ENCODE assay signal across 8 cellular contexts in genomic region chr2:675982-676646, GRCh38. TPM values are rescaled to one million over a fixed set of nuclear protein-coding genes. Genes with fewer than 3 reads are reported as not detected.
A peak's percentile ranks its signal among the peaks of the same experiment; 100 is the strongest.
DNase-seq lines count a peak whose midpoint lies in the region; ATAC-seq and TF ChIP-seq lines count a peak whose summit lies in the region.

No MANE protein-coding gene starts in this region.

- TF ChIP-seq POLR2A in adrenal gland (IDR thresholded peaks at IDR 0.05), result peak; percentile 6 to 33

- H3K4me3 ChIP-seq in adrenal gland (peak overlapping the region in 2 of 4 donors; percentile 20 to 67), right cardiac atrium (ENCODE audit: low read length) (peak overlapping the region; percentile 21), retinal pigment epithelial cell (ENCODE audit: low read length) (peak overlapping the region; percentile 75)

- H3K4me1 ChIP-seq in adrenal gland (replicated peaks in 1 of 2) (peaks cover 4 to 31% of the 10 kb centered on the region in 2 donors), right cardiac atrium (ENCODE audit: control insufficient read depth, insufficient read depth, low read length) (no peaks in the 10 kb centered on the region)

- no peaks in the 10 kb centered on the region for H3K27me3 ChIP-seq in adrenal gland
- H3K27me3 ChIP-seq in right cardiac atrium (ENCODE audit: control insufficient read depth, insufficient read depth), result no peaks in the 10 kb centered on the region

- no peaks in the 10 kb centered on the region for H3K9me3 ChIP-seq in adrenal gland (replicated peaks in 1 of 3)
- no peaks in the 10 kb centered on the region for H3K9me3 ChIP-seq in right cardiac atrium (ENCODE audit: control insufficient read depth, low read length)

- H3K36me3 ChIP-seq in adrenal gland (replicated peaks in 1 of 2), result peaks cover 0 to 9% of the 10 kb centered on the region in 2 donors

- peak overlapping the region; percentile 42 to 92 (median 87) for H3K27ac Mint-ChIP-seq in CD14-positive monocyte

- H3K4me1 Mint-ChIP-seq in CD14-positive monocyte, result peaks cover 20% of the 10 kb centered on the region

- H3K9me3 Mint-ChIP-seq in CD14-positive monocyte, result no peaks in the 10 kb centered on the region

- intact Hi-C loops in CD14-positive monocyte (cut with micrococcal nuclease), result loop anchor here in 1 of 2 donors (2.0 to 10.0 kb wide), 2 partner anchors 65 to 411 kb away; partner anchors contain the start of genes ACP1 and SH3YL1
- intact Hi-C loops in adrenal gland (cut with DNase I), result no loop called here
- intact Hi-C loops in right cardiac atrium (cut with DNase I), result no loop called here

- peaks cover 19 to 36% of the 10 kb centered on the region in 2 donors for H3K36me3 Mint-ChIP-seq in CD14-positive monocyte

- peak overlapping the region; percentile 82 to 92 for H3K4me3 Mint-ChIP-seq in CD14-positive monocyte

- H3K27ac ChIP-seq in adrenal gland, result peak overlapping the region in 4 of 5 donors; percentile 42 to 100 (median 99)
- H3K27ac ChIP-seq in right cardiac atrium (ENCODE audit: low read length), result no peak overlapping the region

- H3K27me3 Mint-ChIP-seq in CD14-positive monocyte (ENCODE audit: low read depth in 3 of 3), result peaks cover 0 to 2% (median 0%) of the 10 kb centered on the region in 3 donors

- TF ChIP-seq CTCF in CD14-positive monocyte (IDR thresholded peaks at IDR 0.05) (no peak), adrenal gland (IDR thresholded peaks at IDR 0.05) (peak in 5 of 6 experiments; percentile 31 to 45 (median 41)), retinal pigment epithelial cell (conservative IDR thresholded peaks at IDR 0.05; ENCODE audit: low read depth, low read length) (peak; percentile 46)

- peak; percentile 8 for ATAC-seq in GM19025 (IDR thresholded peaks at IDR 0.05; ENCODE audit: low read depth, unreplicated experiment)
- ATAC-seq in HG03139 (IDR thresholded peaks at IDR 0.05; ENCODE audit: unreplicated experiment), result peak; percentile 9
- ATAC-seq in right cardiac atrium, result peak; percentile 20 to 35

- DNase-seq in CD14-positive monocyte (ENCODE audit: low spot score) (no peak), NCI-H526 treated with DMSO at 0.1 percent for 48 hours (lab: John Stamatoyannopoulos, UW) (peak; percentile 25), adrenal gland (peak; percentile 60 to 87 (median 80)), right cardiac atrium (peak in 2 of 3 donors; percentile 55 to 76), retinal pigment epithelial cell (ENCODE audit: low read depth) (peak; percentile 65), putamen (ENCODE audit: low spot score) (no peak)

- 12 to 23% (median 16%) methylated on average over 10 to 21 of the region's 21 CpGs for WGBS in adrenal gland, 4 donors
- 23% methylated on average over 21 of the region's 21 CpGs for WGBS in right cardiac atrium

RNA-seq across cellular contexts. Expression of gene TMEM18, which starts 1.1 kb away (rescaled TPM):
- 10 to 100 TPM; 21.8 to 23.5 TPM for polyA plus RNA-seq in CD14-positive monocyte
- 10 to 100 TPM; 17.2 to 39.2 (median 30.6) TPM for total RNA-seq in adrenal gland
- polyA plus RNA-seq in adrenal gland, result 10 to 100 TPM; 19.0 to 52.8 (median 39.1) TPM
- total RNA-seq in right cardiac atrium, result 10 to 100 TPM; 11.4 to 16.4 (median 15.0) TPM
- polyA plus RNA-seq in right cardiac atrium, result 10.6 TPM

Comparison
In these comparisons a context has a peak if more than half of its experiments do, and no peak if none do; other contexts are left out.
1. DNase-seq: peak in NCI-H526 treated with DMSO at 0.1 percent for 48 hours (single experiment), adrenal gland (7 of 7), right cardiac atrium (2 of 3) and retinal pigment epithelial cell (single experiment); none in CD14-positive monocyte (single experiment) and putamen (single experiment).
2. Peak in every context shown above with its lines, with median percentiles within 50 percentile points of each other: ATAC-seq.